ENCODE assay signal across 13 cellular contexts in genomic region chr1:159959451-159959850, GRCh38. TPM values are rescaled to one million over a fixed set of nuclear protein-coding genes. Genes with fewer than 3 reads are reported as not detected.
DNase-seq lines count a peak whose midpoint lies in the region; ATAC-seq and TF ChIP-seq lines count a peak whose summit lies in the region.
"Had no signal": no experiment of that assay in that cellular context is flagged by ENCODE, and none has a peak within 500 bp of the region (broad histone marks: within the 10 kb centered on the region; RNA-seq: fewer than 3 reads in every experiment).

No MANE protein-coding gene starts in this region.

- H3K36me3 ChIP-seq in HCT116 (ENCODE audit: control insufficient read depth in 1 of 2, insufficient read depth in 2 of 2, low read length in 2 of 2) (no peaks in the 10 kb centered on the region), esophagus muscularis mucosa (no peaks in the 10 kb centered on the region)
- H3K36me3 ChIP-seq: tibial nerve had no signal

- TF ChIP-seq CTCF in HCT116 (IDR thresholded peaks at IDR 0.05 in 2 of 3, conservative IDR thresholded peaks at IDR 0.05 in 1 of 3; ENCODE audit: borderline replicate concordance in 1 of 3, insufficient read depth in 1 of 3, low read depth in 2 of 3, low read length in 2 of 3): no peak
- TF ChIP-seq CTCF in WTC11 (IDR thresholded peaks at IDR 0.05): no peak
- TF ChIP-seq CTCF in esophagus muscularis mucosa (IDR thresholded peaks at IDR 0.05): no peak

- no peak overlapping the region for H3K9ac ChIP-seq in HCT116 (ENCODE audit: low read length)

- POLR2A ChIA-PET in HCT116 (lab: Charles Lee) (no interaction called here), WTC11 (lab: Charles Lee) (no interaction called here)

- DNase-seq in A172 (ENCODE audit: low spot score): peak; percentile 56
- no peak for DNase-seq in HCT116 (ENCODE audit: low read depth, low spot score)
- DNase-seq in WTC11 (ENCODE audit: low spot score): no peak
- peak; percentile 25 for DNase-seq in glomerular visceral epithelial cell (ENCODE audit: extremely low spot score)
- DNase-seq in NOMO-1 treated with DMSO at 0.1 percent for 48 hours (lab: John Stamatoyannopoulos, UW; ENCODE audit: unreplicated experiment): no peak
- DNase-seq in NCI-H526 treated with DMSO at 0.1 percent for 48 hours (lab: John Stamatoyannopoulos, UW): no peak
- DNase-seq in esophagus muscularis mucosa (ENCODE audit: extremely low spot score): no peak
- DNase-seq in activated T-cell treated with anti-CD3 and anti-CD28 coated beads, Interleukin-2, amount 50 U/mL, for 48 hours: no peak
- DNase-seq: activated naive CD8-positive, alpha-beta T cell treated with anti-CD3 and anti-CD28 coated beads, Interleukin-2, amount 10 ng/mL, durations not matched to agents 7 days and 5 days; NCI-H187 treated with DMSO at 0.1 percent for 48 hours had no signal

- H3K27me3 ChIP-seq in HCT116 (ENCODE audit: insufficient read depth, low read length) (no peaks in the 10 kb centered on the region; the same call in 1 of the 2 replicates), esophagus muscularis mucosa (no peaks in the 10 kb centered on the region)
- H3K27me3 ChIP-seq: tibial nerve had no signal

- H3K27ac ChIP-seq in HCT116 (ENCODE audit: low read depth, low read length) (no peak overlapping the region), esophagus muscularis mucosa (replicated peaks in 1 of 4) (no peak overlapping the region)
- H3K27ac ChIP-seq: HL-60 had no signal

- intact Hi-C loops in HCT116 (cut with micrococcal nuclease) (no loop called here), esophagus muscularis mucosa (cut with DNase I) (no loop called here)

- H3K4me1 ChIP-seq in HCT116 (ENCODE audit: control insufficient read depth in 1 of 2, insufficient read depth in 2 of 2, low read length in 2 of 2) (peaks cover 6 to 24% of the 10 kb centered on the region in 2 experiments; a peak in 3 of 4 replicates), esophagus muscularis mucosa (peaks cover 0 to 6% (median 3%) of the 10 kb centered on the region in 4 donors)
- H3K4me1 ChIP-seq: tibial nerve had no signal

- no peak overlapping the region for H2AFZ ChIP-seq in HCT116 (ENCODE audit: low read depth, low read length, poor library complexity, severe bottlenecking)

- no peak for TF ChIP-seq RAD21 in HCT116 (IDR thresholded peaks at IDR 0.05; ENCODE audit: low read depth)

- H3K36me3 Mint-ChIP-seq in WTC11: no peaks in the 10 kb centered on the region
- H3K36me3 Mint-ChIP-seq: activated naive CD8-positive, alpha-beta T cell treated with anti-CD3 and anti-CD28 coated beads, Interleukin-2, amount 10 ng/mL, durations not matched to agents 7 days and 5 days had no signal

- no peaks in the 10 kb centered on the region for H3K79me2 ChIP-seq in HCT116 (ENCODE audit: insufficient read depth, low read length)

- H4K20me1 ChIP-seq in HCT116 (ENCODE audit: insufficient read depth): no peaks in the 10 kb centered on the region

- no peaks in the 10 kb centered on the region for H3K9me3 ChIP-seq in HCT116 (ENCODE audit: control insufficient read depth in 1 of 2, insufficient read depth in 1 of 2, low read depth in 1 of 2, low read length in 2 of 2)
- no peaks in the 10 kb centered on the region for H3K9me3 ChIP-seq in esophagus muscularis mucosa
- H3K9me3 ChIP-seq: tibial nerve had no signal

- H3K4me1 Mint-ChIP-seq in WTC11: peaks cover 3% of the 10 kb centered on the region
- H3K4me1 Mint-ChIP-seq: activated naive CD8-positive, alpha-beta T cell treated with anti-CD3 and anti-CD28 coated beads, Interleukin-2, amount 10 ng/mL, durations not matched to agents 7 days and 5 days had no signal

- no peak overlapping the region for H3K4me3 ChIP-seq in HCT116 (replicated peaks in 1 of 2; ENCODE audit: low read depth in 1 of 2, low read length in 2 of 2)
- H3K4me3 ChIP-seq in esophagus muscularis mucosa: no peak overlapping the region
- H3K4me3 ChIP-seq: tibial nerve had no signal

- no peaks in the 10 kb centered on the region for H3K9me2 ChIP-seq in HCT116 (ENCODE audit: insufficient read depth)

- no peak overlapping the region for H3K4me3 Mint-ChIP-seq in WTC11
- H3K4me3 Mint-ChIP-seq: activated naive CD8-positive, alpha-beta T cell treated with anti-CD3 and anti-CD28 coated beads, Interleukin-2, amount 10 ng/mL, durations not matched to agents 7 days and 5 days had no signal

- H3K27ac Mint-ChIP-seq in WTC11: 0 out of 2 replicates have a peak overlapping the region, but pooled peaks have one; percentile 13
- H3K27ac Mint-ChIP-seq: activated naive CD8-positive, alpha-beta T cell treated with anti-CD3 and anti-CD28 coated beads, Interleukin-2, amount 10 ng/mL, durations not matched to agents 7 days and 5 days had no signal

- CTCF ChIA-PET in HCT116 (lab: Charles Lee): no interaction called here
- CTCF ChIA-PET in WTC11 (lab: Charles Lee): interaction anchor here (0.7 to 2.0 kb wide), 3 partner anchors 14 to 659 kb away, joined by 3 to 4 read pairs (median 4); partner anchors contain the start of gene IGSF9

- peaks cover 4% of the 10 kb centered on the region for H3K27me3 Mint-ChIP-seq in WTC11 (ENCODE audit: low read depth)

- peak; percentile 79 for ATAC-seq in HCT116
- ATAC-seq in WTC11: no peak

- TF ChIP-seq EP300 in esophagus muscularis mucosa (IDR thresholded peaks at IDR 0.05): no peak

- no TSS peak for BruUV-seq in HCT116 (replicated peaks; lab: Mats Ljungman, UMichigan)

- H3K4me2 ChIP-seq in HCT116 (ENCODE audit: low read length): peak overlapping the region; percentile 47

- RAD21 ChIA-PET in HCT116 (lab: Charles Lee; ENCODE audit: low non-redundant PET in 1 of 2, low total read pairs in 2 of 2, uncharacterized antibody in 2 of 2, unreplicated experiment in 2 of 2): no interaction called here

- no peaks in the 10 kb centered on the region for H3K9me3 Mint-ChIP-seq in WTC11
- H3K9me3 Mint-ChIP-seq: activated naive CD8-positive, alpha-beta T cell treated with anti-CD3 and anti-CD28 coated beads, Interleukin-2, amount 10 ng/mL, durations not matched to agents 7 days and 5 days had no signal

- 71% methylated on average over 4 of the region's 4 CpGs for WGBS in esophagus muscularis mucosa

- TF ChIP-seq POLR2A in HCT116 (IDR thresholded peaks at IDR 0.05; ENCODE audit: borderline replicate concordance, extremely low read depth, insufficient read depth, insufficient read length): no peak
- TF ChIP-seq POLR2A in esophagus muscularis mucosa (IDR thresholded peaks at IDR 0.05; ENCODE audit: low read depth): no peak

TF ChIP-seq in HCT116, 20 proteins besides CTCF, POLR2A, EP300 and RAD21:
- peak; percentile 28; the same call in 1 of the 2 replicates for TF ChIP-seq SP1 (IDR thresholded peaks at IDR 0.05; ENCODE audit: low read depth)
- TF ChIP-seq JUND (IDR thresholded peaks at IDR 0.05): peak; percentile 27; the same call in 1 of the 2 replicates
- TF ChIP-seq MAX (IDR thresholded peaks at IDR 0.05): no peak
TF ChIP-seq in HCT116: peak in this region for 2.

TF ChIP-seq in WTC11, 78 proteins besides CTCF, POLR2A, EP300 and RAD21:
- TF ChIP-seq FOXP4 (CRISPR knock-in tag; IDR thresholded peaks at IDR 0.05) (no peak), ZNF263 (CRISPR knock-in tag; IDR thresholded peaks at IDR 0.05; ENCODE audit: low read depth) (no peak), NFATC4 (CRISPR knock-in tag; IDR thresholded peaks at IDR 0.05) (no peak), ATF3 (CRISPR knock-in tag; conservative IDR thresholded peaks at IDR 0.05) (no peak)

RNA-seq across cellular contexts. Expression of gene SLAMF9, which starts 5.4 kb away (rescaled TPM):
- total RNA-seq in A172 (2014; rRNA removed; shearing (Covaris generic)): not detected in 2 replicates
- not detected for total RNA-seq in HCT116 (2021; ENCODE audit: unreplicated experiment)
- polyA plus RNA-seq in HCT116 (2012): not detected in 2 replicates
- total RNA-seq in WTC11 (2021): not detected in 3 replicates
- not detected for total RNA-seq in esophagus muscularis mucosa
- total RNA-seq: activated naive CD8-positive, alpha-beta T cell treated with anti-CD3 and anti-CD28 coated beads, Interleukin-2, amount 10 ng/mL, durations not matched to agents 7 days and 5 days; tibial nerve had no signal

RNA-seq across cellular contexts. Expression of gene IGSF9, which starts 14.0 kb away (rescaled TPM):
- total RNA-seq in A172 (2014; rRNA removed; shearing (Covaris generic)): 0.89 and 1.6 TPM in 2 replicates
- total RNA-seq in HCT116 (2021; ENCODE audit: unreplicated experiment) (10.3 TPM), WTC11 (2021) (16.4 to 19.4 TPM (median 18.8 TPM) in 3 replicates), esophagus muscularis mucosa (under 1 TPM in 2 of 4 donors, not detected in 2; 0.17 to 0.23 TPM)
- polyA plus RNA-seq in HCT116 (2012): 3.9 and 4.4 TPM in 2 replicates
- total RNA-seq: activated naive CD8-positive, alpha-beta T cell treated with anti-CD3 and anti-CD28 coated beads, Interleukin-2, amount 10 ng/mL, durations not matched to agents 7 days and 5 days; mononuclear cell had no signal

RNA-seq across cellular contexts. Expression of gene TAGLN2, which starts 34.1 kb away (rescaled TPM):
- total RNA-seq in A172 (2014; rRNA removed; shearing (Covaris generic)): 734 and 929 TPM in 2 replicates
- 127 TPM for total RNA-seq in HCT116 (2021; ENCODE audit: unreplicated experiment)
- 174 and 182 TPM in 2 replicates for polyA plus RNA-seq in HCT116 (2012)
- 66.9 to 75.3 TPM (median 73.3 TPM) in 3 replicates for total RNA-seq in WTC11 (2021)
- 100 to 1,000 TPM; 125 to 276 (median 228) TPM for total RNA-seq in esophagus muscularis mucosa

RNA-seq across cellular contexts. Expression of gene CFAP45, which starts 59.5 kb away (rescaled TPM):
- 2.4 and 3.7 TPM in 2 replicates for total RNA-seq in A172 (2014; rRNA removed; shearing (Covaris generic))
- total RNA-seq in HCT116 (2021; ENCODE audit: unreplicated experiment) (0.59 TPM), WTC11 (2021) (0.27 to 0.48 TPM (median 0.48 TPM) in 3 replicates), esophagus muscularis mucosa (under 1 TPM in 2 of 4 donors, not detected in 2; 0.17 to 0.32 TPM)
- polyA plus RNA-seq in HCT116 (2012): 0.52 and 0.91 TPM in 2 replicates

Comparison
In these comparisons a context has a peak if more than half of its experiments do, and no peak if none do; other contexts are left out.
1. DNase-seq: peak in A172 (single experiment) and glomerular visceral epithelial cell (single experiment); none in HCT116 (single experiment), WTC11 (single experiment), NOMO-1 treated with DMSO at 0.1 percent for 48 hours (single experiment), NCI-H526 treated with DMSO at 0.1 percent for 48 hours (single experiment), esophagus muscularis mucosa (single experiment) and activated T-cell treated with anti-CD3 and anti-CD28 coated beads, Interleukin-2, amount 50 U/mL, for 48 hours (0 of 2).